In the genomic region with DNA sequence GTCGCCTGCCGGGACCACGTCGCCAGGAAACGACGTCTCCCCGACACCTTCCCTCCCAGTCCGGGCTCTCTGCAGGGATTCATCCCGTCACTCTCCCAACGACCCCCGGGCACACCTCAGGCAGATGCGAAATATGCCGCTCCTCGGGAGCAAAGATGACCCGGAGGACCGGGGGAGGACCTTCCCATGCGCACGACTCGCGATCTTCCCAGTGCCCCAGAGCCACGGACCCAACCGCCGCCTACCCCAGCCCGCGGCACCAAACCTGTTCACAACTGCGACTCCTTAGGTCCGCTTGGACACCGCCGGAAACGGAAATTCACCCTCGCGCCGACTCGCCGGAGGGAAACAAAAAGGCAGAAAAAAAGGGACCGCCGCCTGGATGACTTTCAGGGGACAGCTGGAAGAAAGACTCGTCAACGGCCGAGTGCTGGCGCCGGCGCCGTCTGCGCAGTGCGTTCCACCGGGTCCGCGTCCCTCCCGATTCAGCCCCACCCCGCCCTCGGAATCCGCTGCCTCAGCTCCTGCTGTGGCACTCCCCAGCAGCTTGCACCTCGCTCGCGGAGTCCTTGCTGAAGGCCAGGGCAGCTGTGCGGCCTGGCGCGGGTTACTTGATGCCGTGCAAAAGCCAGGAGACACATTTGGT, we compare ENCODE assay signal across 1 cellular context.
A peak's percentile ranks its signal among the peaks of the same experiment; 100 is the strongest.
TF ChIP-seq lines count a peak whose summit lies in the region.
"Not testable (repeated sequence)": the region's sequence is repeated elsewhere in the genome, so short reads cannot be mapped to it uniquely, and the experiment has no call there.

No MANE protein-coding gene starts in this region.

TF ChIP-seq in HepG2, 621 proteins besides CTCF, POLR2A, EP300 and RAD21 (continues in another document):
- TF ChIP-seq, protein P1, sequence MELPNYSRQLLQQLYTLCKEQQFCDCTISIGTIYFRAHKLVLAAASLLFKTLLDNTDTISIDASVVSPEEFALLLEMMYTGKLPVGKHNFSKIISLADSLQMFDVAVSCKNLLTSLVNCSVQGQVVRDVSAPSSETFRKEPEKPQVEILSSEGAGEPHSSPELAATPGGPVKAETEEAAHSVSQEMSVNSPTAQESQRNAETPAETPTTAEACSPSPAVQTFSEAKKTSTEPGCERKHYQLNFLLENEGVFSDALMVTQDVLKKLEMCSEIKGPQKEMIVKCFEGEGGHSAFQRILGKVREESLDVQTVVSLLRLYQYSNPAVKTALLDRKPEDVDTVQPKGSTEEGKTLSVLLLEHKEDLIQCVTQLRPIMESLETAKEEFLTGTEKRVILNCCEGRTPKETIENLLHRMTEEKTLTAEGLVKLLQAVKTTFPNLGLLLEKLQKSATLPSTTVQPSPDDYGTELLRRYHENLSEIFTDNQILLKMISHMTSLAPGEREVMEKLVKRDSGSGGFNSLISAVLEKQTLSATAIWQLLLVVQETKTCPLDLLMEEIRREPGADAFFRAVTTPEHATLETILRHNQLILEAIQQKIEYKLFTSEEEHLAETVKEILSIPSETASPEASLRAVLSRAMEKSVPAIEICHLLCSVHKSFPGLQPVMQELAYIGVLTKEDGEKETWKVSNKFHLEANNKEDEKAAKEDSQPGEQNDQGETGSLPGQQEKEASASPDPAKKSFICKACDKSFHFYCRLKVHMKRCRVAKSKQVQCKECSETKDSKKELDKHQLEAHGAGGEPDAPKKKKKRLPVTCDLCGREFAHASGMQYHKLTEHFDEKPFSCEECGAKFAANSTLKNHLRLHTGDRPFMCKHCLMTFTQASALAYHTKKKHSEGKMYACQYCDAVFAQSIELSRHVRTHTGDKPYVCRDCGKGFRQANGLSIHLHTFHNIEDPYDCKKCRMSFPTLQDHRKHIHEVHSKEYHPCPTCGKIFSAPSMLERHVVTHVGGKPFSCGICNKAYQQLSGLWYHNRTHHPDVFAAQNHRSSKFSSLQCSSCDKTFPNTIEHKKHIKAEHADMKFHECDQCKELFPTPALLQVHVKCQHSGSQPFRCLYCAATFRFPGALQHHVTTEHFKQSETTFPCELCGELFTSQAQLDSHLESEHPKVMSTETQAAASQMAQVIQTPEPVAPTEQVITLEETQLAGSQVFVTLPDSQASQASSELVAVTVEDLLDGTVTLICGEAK (IDR thresholded peaks at IDR 0.05) = peak; percentile 91
- TF ChIP-seq, protein P1 (CRISPR knock-in tag; IDR thresholded peaks at IDR 0.05) = peak; percentile 49; the same call in 1 of the 2 replicates
- TF ChIP-seq ZNF224 (CRISPR knock-in tag; IDR thresholded peaks at IDR 0.05) (peak; percentile 68; the same call in 1 of the 2 replicates), SIN3A (IDR thresholded peaks at IDR 0.05; ENCODE audit: borderline replicate concordance, low read depth, low read length) (0 out of 2 replicates have a peak, but pooled peaks have one; percentile 35), KLF16 (CRISPR knock-in tag; IDR thresholded peaks at IDR 0.05) (peak in 1 of 2 experiments; percentile 37; a peak in 1 of 4 replicates), GATAD2A (CRISPR knock-in tag; IDR thresholded peaks at IDR 0.05) (peak; percentile 32; the same call in 1 of the 2 replicates), GATAD1 (CRISPR knock-in tag; IDR thresholded peaks at IDR 0.05) (peak; percentile 94), PITX1 (CRISPR knock-in tag; IDR thresholded peaks at IDR 0.05) (0 out of 2 replicates have a peak, but pooled peaks have one; percentile 52), SMAD3 (CRISPR knock-in tag; IDR thresholded peaks at IDR 0.05) (0 out of 2 replicates have a peak, but pooled peaks have one; percentile 40), ZNF501 (CRISPR knock-in tag; IDR thresholded peaks at IDR 0.05) (peak; percentile 48; the same call in 1 of the 2 replicates), POLR2G (IDR thresholded peaks at IDR 0.05; ENCODE audit: low read depth, low read length) (peak; percentile 82), ZSCAN31 (CRISPR knock-in tag; IDR thresholded peaks at IDR 0.05; ENCODE audit: low read depth) (0 out of 2 replicates have a peak, but pooled peaks have one; percentile 48), ELF1 (CRISPR knock-in tag; IDR thresholded peaks at IDR 0.05) (peak; percentile 47; the same call in 1 of the 2 replicates), GABPA (IDR thresholded peaks at IDR 0.05; ENCODE audit: low read depth, low read length) (peak; percentile 80), GABPA (CRISPR knock-in tag; IDR thresholded peaks at IDR 0.05; ENCODE audit: low read depth) (peak; percentile 91), ZSCAN25 (CRISPR knock-in tag; IDR thresholded peaks at IDR 0.05) (0 out of 2 replicates have a peak, but pooled peaks have one; percentile 17), SPEN (CRISPR knock-in tag; IDR thresholded peaks at IDR 0.05; ENCODE audit: low read depth) (peak; percentile 43; the same call in 1 of the 2 replicates), ZNF747 (CRISPR knock-in tag; IDR thresholded peaks at IDR 0.05; ENCODE audit: borderline replicate concordance) (0 out of 2 replicates have a peak, but pooled peaks have one; percentile 56), CREM (IDR thresholded peaks at IDR 0.05) (peak; percentile 56), YEATS4 (CRISPR knock-in tag; IDR thresholded peaks at IDR 0.05; ENCODE audit: borderline replicate concordance) (peak; percentile 79; the same call in 1 of the 2 replicates), ZFY (CRISPR knock-in tag; IDR thresholded peaks at IDR 0.05) (peak; percentile 63; the same call in 1 of the 2 replicates), POGZ (CRISPR knock-in tag; IDR thresholded peaks at IDR 0.05) (peak; percentile 85)
- TF ChIP-seq, protein P2, sequence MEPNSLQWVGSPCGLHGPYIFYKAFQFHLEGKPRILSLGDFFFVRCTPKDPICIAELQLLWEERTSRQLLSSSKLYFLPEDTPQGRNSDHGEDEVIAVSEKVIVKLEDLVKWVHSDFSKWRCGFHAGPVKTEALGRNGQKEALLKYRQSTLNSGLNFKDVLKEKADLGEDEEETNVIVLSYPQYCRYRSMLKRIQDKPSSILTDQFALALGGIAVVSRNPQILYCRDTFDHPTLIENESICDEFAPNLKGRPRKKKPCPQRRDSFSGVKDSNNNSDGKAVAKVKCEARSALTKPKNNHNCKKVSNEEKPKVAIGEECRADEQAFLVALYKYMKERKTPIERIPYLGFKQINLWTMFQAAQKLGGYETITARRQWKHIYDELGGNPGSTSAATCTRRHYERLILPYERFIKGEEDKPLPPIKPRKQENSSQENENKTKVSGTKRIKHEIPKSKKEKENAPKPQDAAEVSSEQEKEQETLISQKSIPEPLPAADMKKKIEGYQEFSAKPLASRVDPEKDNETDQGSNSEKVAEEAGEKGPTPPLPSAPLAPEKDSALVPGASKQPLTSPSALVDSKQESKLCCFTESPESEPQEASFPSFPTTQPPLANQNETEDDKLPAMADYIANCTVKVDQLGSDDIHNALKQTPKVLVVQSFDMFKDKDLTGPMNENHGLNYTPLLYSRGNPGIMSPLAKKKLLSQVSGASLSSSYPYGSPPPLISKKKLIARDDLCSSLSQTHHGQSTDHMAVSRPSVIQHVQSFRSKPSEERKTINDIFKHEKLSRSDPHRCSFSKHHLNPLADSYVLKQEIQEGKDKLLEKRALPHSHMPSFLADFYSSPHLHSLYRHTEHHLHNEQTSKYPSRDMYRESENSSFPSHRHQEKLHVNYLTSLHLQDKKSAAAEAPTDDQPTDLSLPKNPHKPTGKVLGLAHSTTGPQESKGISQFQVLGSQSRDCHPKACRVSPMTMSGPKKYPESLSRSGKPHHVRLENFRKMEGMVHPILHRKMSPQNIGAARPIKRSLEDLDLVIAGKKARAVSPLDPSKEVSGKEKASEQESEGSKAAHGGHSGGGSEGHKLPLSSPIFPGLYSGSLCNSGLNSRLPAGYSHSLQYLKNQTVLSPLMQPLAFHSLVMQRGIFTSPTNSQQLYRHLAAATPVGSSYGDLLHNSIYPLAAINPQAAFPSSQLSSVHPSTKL (CRISPR knock-in tag; IDR thresholded peaks at IDR 0.05) = 0 out of 2 replicates have a peak, but pooled peaks have one; percentile 26
- TF ChIP-seq, protein P3, sequence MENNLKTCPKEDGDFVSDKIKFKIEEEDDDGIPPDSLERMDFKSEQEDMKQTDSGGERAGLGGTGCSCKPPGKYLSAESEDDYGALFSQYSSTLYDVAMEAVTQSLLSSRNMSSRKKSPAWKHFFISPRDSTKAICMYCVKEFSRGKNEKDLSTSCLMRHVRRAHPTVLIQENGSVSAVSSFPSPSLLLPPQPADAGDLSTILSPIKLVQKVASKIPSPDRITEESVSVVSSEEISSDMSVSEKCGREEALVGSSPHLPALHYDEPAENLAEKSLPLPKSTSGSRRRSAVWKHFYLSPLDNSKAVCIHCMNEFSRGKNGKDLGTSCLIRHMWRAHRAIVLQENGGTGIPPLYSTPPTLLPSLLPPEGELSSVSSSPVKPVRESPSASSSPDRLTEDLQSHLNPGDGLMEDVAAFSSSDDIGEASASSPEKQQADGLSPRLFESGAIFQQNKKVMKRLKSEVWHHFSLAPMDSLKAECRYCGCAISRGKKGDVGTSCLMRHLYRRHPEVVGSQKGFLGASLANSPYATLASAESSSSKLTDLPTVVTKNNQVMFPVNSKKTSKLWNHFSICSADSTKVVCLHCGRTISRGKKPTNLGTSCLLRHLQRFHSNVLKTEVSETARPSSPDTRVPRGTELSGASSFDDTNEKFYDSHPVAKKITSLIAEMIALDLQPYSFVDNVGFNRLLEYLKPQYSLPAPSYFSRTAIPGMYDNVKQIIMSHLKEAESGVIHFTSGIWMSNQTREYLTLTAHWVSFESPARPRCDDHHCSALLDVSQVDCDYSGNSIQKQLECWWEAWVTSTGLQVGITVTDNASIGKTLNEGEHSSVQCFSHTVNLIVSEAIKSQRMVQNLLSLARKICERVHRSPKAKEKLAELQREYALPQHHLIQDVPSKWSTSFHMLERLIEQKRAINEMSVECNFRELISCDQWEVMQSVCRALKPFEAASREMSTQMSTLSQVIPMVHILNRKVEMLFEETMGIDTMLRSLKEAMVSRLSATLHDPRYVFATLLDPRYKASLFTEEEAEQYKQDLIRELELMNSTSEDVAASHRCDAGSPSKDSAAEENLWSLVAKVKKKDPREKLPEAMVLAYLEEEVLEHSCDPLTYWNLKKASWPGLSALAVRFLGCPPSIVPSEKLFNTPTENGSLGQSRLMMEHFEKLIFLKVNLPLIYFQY (CRISPR knock-in tag; IDR thresholded peaks at IDR 0.05; ENCODE audit: borderline replicate concordance) = 0 out of 2 replicates have a peak, but pooled peaks have one; percentile 32
- TF ChIP-seq, protein P4, sequence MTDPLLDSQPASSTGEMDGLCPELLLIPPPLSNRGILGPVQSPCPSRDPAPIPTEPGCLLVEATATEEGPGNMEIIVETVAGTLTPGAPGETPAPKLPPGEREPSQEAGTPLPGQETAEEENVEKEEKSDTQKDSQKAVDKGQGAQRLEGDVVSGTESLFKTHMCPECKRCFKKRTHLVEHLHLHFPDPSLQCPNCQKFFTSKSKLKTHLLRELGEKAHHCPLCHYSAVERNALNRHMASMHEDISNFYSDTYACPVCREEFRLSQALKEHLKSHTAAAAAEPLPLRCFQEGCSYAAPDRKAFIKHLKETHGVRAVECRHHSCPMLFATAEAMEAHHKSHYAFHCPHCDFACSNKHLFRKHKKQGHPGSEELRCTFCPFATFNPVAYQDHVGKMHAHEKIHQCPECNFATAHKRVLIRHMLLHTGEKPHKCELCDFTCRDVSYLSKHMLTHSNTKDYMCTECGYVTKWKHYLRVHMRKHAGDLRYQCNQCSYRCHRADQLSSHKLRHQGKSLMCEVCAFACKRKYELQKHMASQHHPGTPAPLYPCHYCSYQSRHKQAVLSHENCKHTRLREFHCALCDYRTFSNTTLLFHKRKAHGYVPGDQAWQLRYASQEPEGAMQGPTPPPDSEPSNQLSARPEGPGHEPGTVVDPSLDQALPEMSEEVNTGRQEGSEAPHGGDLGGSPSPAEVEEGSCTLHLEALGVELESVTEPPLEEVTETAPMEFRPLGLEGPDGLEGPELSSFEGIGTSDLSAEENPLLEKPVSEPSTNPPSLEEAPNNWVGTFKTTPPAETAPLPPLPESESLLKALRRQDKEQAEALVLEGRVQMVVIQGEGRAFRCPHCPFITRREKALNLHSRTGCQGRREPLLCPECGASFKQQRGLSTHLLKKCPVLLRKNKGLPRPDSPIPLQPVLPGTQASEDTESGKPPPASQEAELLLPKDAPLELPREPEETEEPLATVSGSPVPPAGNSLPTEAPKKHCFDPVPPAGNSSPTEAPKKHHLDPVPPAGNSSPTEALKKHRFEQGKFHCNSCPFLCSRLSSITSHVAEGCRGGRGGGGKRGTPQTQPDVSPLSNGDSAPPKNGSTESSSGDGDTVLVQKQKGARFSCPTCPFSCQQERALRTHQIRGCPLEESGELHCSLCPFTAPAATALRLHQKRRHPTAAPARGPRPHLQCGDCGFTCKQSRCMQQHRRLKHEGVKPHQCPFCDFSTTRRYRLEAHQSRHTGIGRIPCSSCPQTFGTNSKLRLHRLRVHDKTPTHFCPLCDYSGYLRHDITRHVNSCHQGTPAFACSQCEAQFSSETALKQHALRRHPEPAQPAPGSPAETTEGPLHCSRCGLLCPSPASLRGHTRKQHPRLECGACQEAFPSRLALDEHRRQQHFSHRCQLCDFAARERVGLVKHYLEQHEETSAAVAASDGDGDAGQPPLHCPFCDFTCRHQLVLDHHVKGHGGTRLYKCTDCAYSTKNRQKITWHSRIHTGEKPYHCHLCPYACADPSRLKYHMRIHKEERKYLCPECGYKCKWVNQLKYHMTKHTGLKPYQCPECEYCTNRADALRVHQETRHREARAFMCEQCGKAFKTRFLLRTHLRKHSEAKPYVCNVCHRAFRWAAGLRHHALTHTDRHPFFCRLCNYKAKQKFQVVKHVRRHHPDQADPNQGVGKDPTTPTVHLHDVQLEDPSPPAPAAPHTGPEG (CRISPR knock-in tag; IDR thresholded peaks at IDR 0.05) = 0 out of 2 replicates have a peak, but pooled peaks have one; percentile 37
- not testable (repeated sequence) for TF ChIP-seq CREM (CRISPR knock-in tag; IDR thresholded peaks at IDR 0.05)
